21 cellular contexts compared by ENCODE assay signal in genomic region chr21:43849532-43850299, GRCh38.
"Had no signal": no experiment of that assay in that cellular context is flagged by ENCODE, and none has a peak within 500 bp of the region (broad histone marks: within the 10 kb centered on the region; RNA-seq: fewer than 3 reads in every experiment).

No MANE protein-coding gene starts in this region.

- H3K4me1 ChIP-seq: body of pancreas, sigmoid colon had no signal

- H3K36me3 ChIP-seq: ovary, sigmoid colon, thoracic aorta had no signal

- H3K27me3 Mint-ChIP-seq: stimulated activated memory B cell treated with anti-CD40 and anti-IgM and Interleukin-4, amounts not matched to agents 10 μg/mL and 1 μg/mL and 100 μg/mL, for 72 hours had no signal

- H3K9me3 ChIP-seq: body of pancreas, ovary, sigmoid colon, SK-N-SH, thoracic aorta had no signal

- H3K9ac ChIP-seq: SK-N-SH had no signal

- DNase-seq: activated CD4-positive, CD25-positive, alpha-beta regulatory T cell treated with anti-CD3 and anti-CD28 coated beads, Interleukin-2, amount 50 U/mL, for 72 hours; activated naive CD8-positive, alpha-beta T cell treated with anti-CD3 and anti-CD28 coated beads, Interleukin-2, amount 10 ng/mL, durations not matched to agents 7 days and 5 days; activated T-cell treated with anti-CD3 and anti-CD28 coated beads for 4 hours; amygdala; body of pancreas; endodermal cell; foreskin melanocyte; glutamatergic neuron; hippocampal formation; islet precursor cell; mammary epithelial cell; naive B cell; ovary; sigmoid colon; SK-N-SH; stimulated activated CD4-positive, alpha-beta T cell treated with anti-CD3 and anti-CD28 coated beads, Interleukin-4, amount 100 ng/mL, for 4 hours had no signal

- H3K36me3 Mint-ChIP-seq: naive B cell; stimulated activated memory B cell treated with anti-CD40 and anti-IgM and Interleukin-4, amounts not matched to agents 10 μg/mL and 1 μg/mL and 100 μg/mL, for 72 hours had no signal

- H3K27me3 ChIP-seq: body of pancreas, ovary, sigmoid colon had no signal

- H3K4me2 ChIP-seq: SK-N-SH had no signal

- FAIRE-seq: urothelium cell line had no signal

- H3K27ac ChIP-seq: body of pancreas, epithelial cell of prostate, ovary, sigmoid colon, thoracic aorta had no signal

- H3K27ac Mint-ChIP-seq: activated naive CD8-positive, alpha-beta T cell treated with anti-CD3 and anti-CD28 coated beads, Interleukin-2, amount 10 ng/mL, durations not matched to agents 7 days and 5 days; activated T-helper 1 cell treated with anti-CD3 and anti-CD28 coated beads, Interleukin-12 subunit alpha, Interleukin-12 subunit beta, Interleukin-2, Interleukin-4 antibody, amounts not matched to agents 30 ng/mL and 10 ng/mL and 1 ng/mL, durations not matched to agents 14 hours and 24 hours and 36 hours; endodermal cell; stimulated activated memory B cell treated with anti-CD40 and anti-IgM and Interleukin-4, amounts not matched to agents 10 μg/mL and 1 μg/mL and 100 μg/mL, for 72 hours had no signal

- ATAC-seq: body of pancreas; stimulated activated memory B cell treated with anti-CD40 and anti-IgM and Interleukin-4, amounts not matched to agents 10 μg/mL and 1 μg/mL and 100 μg/mL, for 72 hours had no signal

- H3K4me3 ChIP-seq: body of pancreas, ovary, sigmoid colon, thoracic aorta had no signal

- H3K4me3 Mint-ChIP-seq: activated naive CD8-positive, alpha-beta T cell treated with anti-CD3 and anti-CD28 coated beads, Interleukin-2, amount 10 ng/mL, durations not matched to agents 7 days and 5 days; activated T-helper 1 cell treated with anti-CD3 and anti-CD28 coated beads, Interleukin-12 subunit alpha, Interleukin-12 subunit beta, Interleukin-2, Interleukin-4 antibody, amounts not matched to agents 30 ng/mL and 10 ng/mL and 1 ng/mL, durations not matched to agents 14 hours and 24 hours and 36 hours; endodermal cell; naive B cell; stimulated activated memory B cell treated with anti-CD40 and anti-IgM and Interleukin-4, amounts not matched to agents 10 μg/mL and 1 μg/mL and 100 μg/mL, for 72 hours had no signal
